Comparison of ENCODE assay signal across 2 cellular contexts in the genomic region with DNA sequence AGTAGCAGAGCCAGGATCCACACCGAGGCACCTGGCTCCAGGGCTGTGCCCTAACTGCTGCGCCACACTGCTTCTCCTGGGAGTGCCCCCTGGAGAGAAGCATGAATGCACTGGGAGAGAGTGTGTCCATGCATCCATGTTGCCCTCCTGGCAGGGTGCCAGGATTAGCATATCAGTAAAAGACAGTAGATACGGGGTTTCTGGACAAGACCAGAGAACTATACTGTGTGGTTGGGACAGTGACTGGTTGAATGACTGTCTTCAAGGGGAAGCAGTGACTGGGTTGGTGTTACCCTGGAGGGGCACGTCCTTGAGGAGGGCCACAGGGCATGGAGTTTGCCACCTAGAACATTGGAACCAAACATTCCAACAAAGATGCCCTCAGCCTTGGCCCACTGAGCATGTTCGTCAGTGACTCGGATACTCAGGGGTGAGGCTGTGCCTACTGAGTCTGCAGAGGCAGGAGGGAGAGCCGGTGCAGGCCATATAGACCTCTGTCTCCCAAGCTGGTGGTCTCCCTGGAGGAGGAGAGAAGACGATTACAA.
TF ChIP-seq lines count a peak whose summit lies in the region.

No MANE protein-coding gene starts in this region.

TF ChIP-seq in Ishikawa, 13 proteins besides CTCF, POLR2A, EP300 and RAD21 (continued from another document):
- TF ChIP-seq REST (IDR thresholded peaks at IDR 0.05; ENCODE audit: low read depth) (no peak), CEBPB (IDR thresholded peaks at IDR 0.05) (no peak), TAF1 (IDR thresholded peaks at IDR 0.05; ENCODE audit: low read depth) (no peak), ZBTB7A (IDR thresholded peaks at IDR 0.05; ENCODE audit: low read depth) (no peak), CREB1 (IDR thresholded peaks at IDR 0.05; ENCODE audit: low read depth) (no peak)

TF ChIP-seq in K562, 482 proteins besides CTCF, POLR2A, EP300 and RAD21 (continued from another document):
- TF ChIP-seq ZBTB49 (CRISPR knock-in tag; IDR thresholded peaks at IDR 0.05; ENCODE audit: borderline replicate concordance) = no peak
- no peak for TF ChIP-seq ZNF282 (CRISPR knock-in tag; IDR thresholded peaks at IDR 0.05)
- TF ChIP-seq ZNF592 (IDR thresholded peaks at IDR 0.05) = no peak
- TF ChIP-seq NFIC (IDR thresholded peaks at IDR 0.05) = peak; percentile 95
- TF ChIP-seq NFIX (CRISPR knock-in tag; IDR thresholded peaks at IDR 0.05; ENCODE audit: low read depth) = peak; percentile 89
- TF ChIP-seq ZKSCAN8 (CRISPR knock-in tag; IDR thresholded peaks at IDR 0.05) = no peak
- no peak for TF ChIP-seq EWSR1 (IDR thresholded peaks at IDR 0.05; ENCODE audit: borderline replicate concordance, low read depth, partially characterized antibody)
- TF ChIP-seq, protein P1, sequence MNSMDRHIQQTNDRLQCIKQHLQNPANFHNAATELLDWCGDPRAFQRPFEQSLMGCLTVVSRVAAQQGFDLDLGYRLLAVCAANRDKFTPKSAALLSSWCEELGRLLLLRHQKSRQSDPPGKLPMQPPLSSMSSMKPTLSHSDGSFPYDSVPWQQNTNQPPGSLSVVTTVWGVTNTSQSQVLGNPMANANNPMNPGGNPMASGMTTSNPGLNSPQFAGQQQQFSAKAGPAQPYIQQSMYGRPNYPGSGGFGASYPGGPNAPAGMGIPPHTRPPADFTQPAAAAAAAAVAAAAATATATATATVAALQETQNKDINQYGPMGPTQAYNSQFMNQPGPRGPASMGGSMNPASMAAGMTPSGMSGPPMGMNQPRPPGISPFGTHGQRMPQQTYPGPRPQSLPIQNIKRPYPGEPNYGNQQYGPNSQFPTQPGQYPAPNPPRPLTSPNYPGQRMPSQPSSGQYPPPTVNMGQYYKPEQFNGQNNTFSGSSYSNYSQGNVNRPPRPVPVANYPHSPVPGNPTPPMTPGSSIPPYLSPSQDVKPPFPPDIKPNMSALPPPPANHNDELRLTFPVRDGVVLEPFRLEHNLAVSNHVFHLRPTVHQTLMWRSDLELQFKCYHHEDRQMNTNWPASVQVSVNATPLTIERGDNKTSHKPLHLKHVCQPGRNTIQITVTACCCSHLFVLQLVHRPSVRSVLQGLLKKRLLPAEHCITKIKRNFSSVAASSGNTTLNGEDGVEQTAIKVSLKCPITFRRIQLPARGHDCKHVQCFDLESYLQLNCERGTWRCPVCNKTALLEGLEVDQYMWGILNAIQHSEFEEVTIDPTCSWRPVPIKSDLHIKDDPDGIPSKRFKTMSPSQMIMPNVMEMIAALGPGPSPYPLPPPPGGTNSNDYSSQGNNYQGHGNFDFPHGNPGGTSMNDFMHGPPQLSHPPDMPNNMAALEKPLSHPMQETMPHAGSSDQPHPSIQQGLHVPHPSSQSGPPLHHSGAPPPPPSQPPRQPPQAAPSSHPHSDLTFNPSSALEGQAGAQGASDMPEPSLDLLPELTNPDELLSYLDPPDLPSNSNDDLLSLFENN (IDR thresholded peaks at IDR 0.05; ENCODE audit: low read depth in 2 of 2, low read length in 2 of 2) = no peak
- TF ChIP-seq CHAMP1 (IDR thresholded peaks at IDR 0.05) = no peak
- no peak for TF ChIP-seq CHD4 (IDR thresholded peaks at IDR 0.05; ENCODE audit: insufficient read depth, insufficient replicate concordance, low read depth, low read length, poor library complexity, severe bottlenecking)
